Comparison of ENCODE assay signal across 10 cellular contexts in genomic region chr11:86577663-86578636, GRCh38.
DNase-seq lines count a peak whose midpoint lies in the region; ATAC-seq lines count a peak whose summit lies in the region.
"Had no signal": no experiment of that assay in that cellular context is flagged by ENCODE, and none has a peak within 500 bp of the region (broad histone marks: within the 10 kb centered on the region; RNA-seq: fewer than 3 reads in every experiment).

No MANE protein-coding gene starts in this region.

- no peak overlapping the region for H3K9ac ChIP-seq in GM23248
- H3K9ac ChIP-seq in trophoblast cell (ENCODE audit: low read length): no peak overlapping the region

- H3K9me2 ChIP-seq in GM23248 (ENCODE audit: insufficient read depth): no peaks in the 10 kb centered on the region

- 4 to 8% methylated on average over 10 of the region's 10 CpGs for WGBS in GM23248 (ENCODE audit: low coverage in 1 of 2, low lambda C conversion rate in 2 of 2, missing lambda C conversion rate in 2 of 2), 2 experiments
- WGBS in trophoblast cell (ENCODE audit: extremely low coverage, insufficient coverage, insufficient read length): no CpG with 5 or more reads among the region's 10 CpGs

- H2BK12ac ChIP-seq in trophoblast cell (ENCODE audit: low read length): no peak overlapping the region

- peaks cover 16% of the 10 kb centered on the region for H3F3A ChIP-seq in GM23248 (ENCODE audit: insufficient read depth)

- H3K79me1 ChIP-seq in trophoblast cell (ENCODE audit: low read length): no peaks in the 10 kb centered on the region

- H3K79me2 ChIP-seq in GM23248 (ENCODE audit: insufficient read depth) (no peaks in the 10 kb centered on the region), trophoblast cell (ENCODE audit: control insufficient read depth, insufficient read depth, low read length, poor library complexity) (no peaks in the 10 kb centered on the region)

- DNase-seq in GM23248 (peak; percentile 93), amniotic epithelial cell (ENCODE audit: low read depth) (peak; percentile 64), left cardiac atrium (peak; percentile 78), skeletal muscle cell (ENCODE audit: low read depth) (peak; percentile 85), trophoblast cell (no peak), NK-92 (lab: John Stamatoyannopoulos, UW; ENCODE audit: unreplicated experiment) (no peak)
- DNase-seq: naive B cell had no signal

- H3K4ac ChIP-seq in trophoblast cell (ENCODE audit: low read depth, low read length): no peak overlapping the region

- no peak overlapping the region for H4K8ac ChIP-seq in trophoblast cell (ENCODE audit: low read depth, low read length)

- H2BK5ac ChIP-seq in trophoblast cell (ENCODE audit: low read depth, low read length, poor library complexity): no peak overlapping the region

- no peaks in the 10 kb centered on the region for H3K9me3 ChIP-seq in GM23248 (ENCODE audit: low read depth)
- H3K9me3 ChIP-seq in trophoblast cell (ENCODE audit: insufficient read depth, low read depth, low read length): no peaks in the 10 kb centered on the region

- H2BK120ac ChIP-seq in trophoblast cell (ENCODE audit: insufficient read depth, low read length, poor library complexity): no peak overlapping the region

- ATAC-seq in left cardiac atrium: peak; percentile 73 to 94
- ATAC-seq in GM18873 (IDR thresholded peaks at IDR 0.05; ENCODE audit: low FRiP score, unreplicated experiment): no peak
- no peak for ATAC-seq in GM21381 (IDR thresholded peaks at IDR 0.05; ENCODE audit: unreplicated experiment)
- ATAC-seq: activated naive CD4-positive, alpha-beta T cell treated with anti-CD3 and anti-CD28 coated beads, Interleukin-2, amount 50 U/mL, for 72 hours had no signal

- no peak overlapping the region for H4K91ac ChIP-seq in trophoblast cell (ENCODE audit: low read depth, low read length)

- no peaks in the 10 kb centered on the region for H3K27me3 ChIP-seq in GM23248 (replicated peaks; ENCODE audit: insufficient read depth)
- H3K27me3 ChIP-seq in trophoblast cell (ENCODE audit: insufficient read depth, low read length): no peaks in the 10 kb centered on the region

- no peak overlapping the region for H2AK5ac ChIP-seq in trophoblast cell (ENCODE audit: low read length)

- in situ Hi-C loops in GM23248 (cut with MboI): no loop called here

- H3K4me2 ChIP-seq in GM23248 (ENCODE audit: unreplicated experiment): peak overlapping the region; percentile 51
- no peak overlapping the region for H3K4me2 ChIP-seq in trophoblast cell (ENCODE audit: low read length)

- H3K14ac ChIP-seq in trophoblast cell (ENCODE audit: low read length): no peak overlapping the region

- H4K20me1 ChIP-seq in GM23248 (ENCODE audit: insufficient read depth): no peaks in the 10 kb centered on the region

- H2AFZ ChIP-seq in GM23248 (no peak overlapping the region), trophoblast cell (ENCODE audit: insufficient read depth, low read length, poor library complexity) (no peak overlapping the region)

- H3K27ac ChIP-seq in GM23248 (peak overlapping the region; percentile 33; the same call in 1 of the 2 replicates), trophoblast cell (ENCODE audit: low read depth, low read length) (no peak overlapping the region)

- H4K12ac ChIP-seq in trophoblast cell (ENCODE audit: low read depth, low read length): no peak overlapping the region

- H3K36me3 ChIP-seq in GM23248 (ENCODE audit: low read depth): no peaks in the 10 kb centered on the region
- H3K36me3 ChIP-seq in trophoblast cell (ENCODE audit: control insufficient read depth in 1 of 2, insufficient read depth in 2 of 2, low read length in 2 of 2): no peaks in the 10 kb centered on the region

- H3K4me3 ChIP-seq in GM23248 (peak overlapping the region; percentile 16; the same call in 1 of the 2 replicates), skeletal muscle cell (ENCODE audit: low read depth, low read length) (no peak overlapping the region), trophoblast cell (ENCODE audit: low read depth, low read length) (no peak overlapping the region)

- H3K4me1 ChIP-seq in GM23248 (ENCODE audit: insufficient read depth) (peaks cover 15% of the 10 kb centered on the region), trophoblast cell (ENCODE audit: control insufficient read depth in 1 of 2, insufficient read depth in 2 of 2, low read length in 2 of 2) (peaks cover 0 to 3% of the 10 kb centered on the region in 2 experiments)

- intact Hi-C loops in left cardiac atrium (cut with DNase I): no loop called here

- no peak overlapping the region for H3K23ac ChIP-seq in trophoblast cell (ENCODE audit: low read length)

- H3K18ac ChIP-seq in trophoblast cell (ENCODE audit: low read length): no peak overlapping the region

Comparison
In these comparisons a context has a peak if more than half of its experiments do, and no peak if none do; other contexts are left out.
1. DNase-seq: peak in GM23248 (single experiment), amniotic epithelial cell (single experiment), left cardiac atrium (single experiment) and skeletal muscle cell (single experiment); none in trophoblast cell (0 of 2) and NK-92 (single experiment).
2. ATAC-seq: peak in left cardiac atrium (2 of 2); none in GM18873 (single experiment) and GM21381 (single experiment).